Comparison of ENCODE assay signal across 1 cellular context in genomic region chrX:49071877-49072711, GRCh38.
TF ChIP-seq lines count a peak whose summit lies in the region.

No MANE protein-coding gene starts in this region.

TF ChIP-seq in HepG2, 621 proteins besides CTCF, POLR2A, EP300 and RAD21:
- TF ChIP-seq AGO1 (IDR thresholded peaks at IDR 0.05; ENCODE audit: low read depth, low read length, poor library complexity, severe bottlenecking) = peak; percentile 31
- no peak for TF ChIP-seq IKZF4 (CRISPR knock-in tag; IDR thresholded peaks at IDR 0.05; ENCODE audit: borderline replicate concordance, low read depth, not compliant biosample characterization)
- peak; percentile 76 for TF ChIP-seq AGO2 (optimal IDR thresholded peaks at IDR 0.05; ENCODE audit: low read depth, low read length)
- TF ChIP-seq TARDBP (CRISPR knock-in tag; IDR thresholded peaks at IDR 0.05) = no peak
- peak; percentile 51 for TF ChIP-seq RBFOX2 (IDR thresholded peaks at IDR 0.05; ENCODE audit: low read depth, low read length)
- no peak for TF ChIP-seq FOXO4 (CRISPR knock-in tag; conservative IDR thresholded peaks at IDR 0.05)
- no peak for TF ChIP-seq ZNF451 (CRISPR knock-in tag; IDR thresholded peaks at IDR 0.05)
- no peak for TF ChIP-seq SMARCE1 (IDR thresholded peaks at IDR 0.05; ENCODE audit: borderline replicate concordance)
- TF ChIP-seq MTA1 (CRISPR knock-in tag; IDR thresholded peaks at IDR 0.05; ENCODE audit: borderline replicate concordance) = no peak
- no peak for TF ChIP-seq ZNF615 (CRISPR knock-in tag; IDR thresholded peaks at IDR 0.05; ENCODE audit: borderline replicate concordance)
TF ChIP-seq in HepG2: peak in this region for 3.
